In genomic region chr12:28650906-28651305, GRCh38 we compare ENCODE assay signal across 3 cellular contexts.
TF ChIP-seq lines count a peak whose summit lies in the region.

No MANE protein-coding gene starts in this region.

TF ChIP-seq in HepG2, 621 proteins besides CTCF, POLR2A, EP300 and RAD21 (continues in another document):
- no peak for TF ChIP-seq PBX2 (CRISPR knock-in tag; IDR thresholded peaks at IDR 0.05)
- no peak for TF ChIP-seq ZNF563 (CRISPR knock-in tag; IDR thresholded peaks at IDR 0.05)
- no peak for TF ChIP-seq DMAP1 (CRISPR knock-in tag; IDR thresholded peaks at IDR 0.05)
- no peak for TF ChIP-seq CREM (IDR thresholded peaks at IDR 0.05)
- TF ChIP-seq CREM (CRISPR knock-in tag; IDR thresholded peaks at IDR 0.05): no peak
- TF ChIP-seq ZSCAN25 (CRISPR knock-in tag; IDR thresholded peaks at IDR 0.05): no peak
- TF ChIP-seq MIER3 (CRISPR knock-in tag; IDR thresholded peaks at IDR 0.05; ENCODE audit: borderline replicate concordance): no peak
- no peak for TF ChIP-seq ZNF225 (CRISPR knock-in tag; IDR thresholded peaks at IDR 0.05)
- TF ChIP-seq IKZF1 (IDR thresholded peaks at IDR 0.05): no peak
- no peak for TF ChIP-seq ZEB1 (IDR thresholded peaks at IDR 0.05; ENCODE audit: insufficient replicate concordance, low read depth)
- peak; percentile 39 to 71 for TF ChIP-seq MAFK (conservative IDR thresholded peaks at IDR 0.05 in 1 of 2, IDR thresholded peaks at IDR 0.05 in 1 of 2; ENCODE audit: low read length in 2 of 2)
- no peak for TF ChIP-seq DMTF1 (CRISPR knock-in tag; IDR thresholded peaks at IDR 0.05)
- TF ChIP-seq ZNF597 (CRISPR knock-in tag; IDR thresholded peaks at IDR 0.05): no peak
- no peak for TF ChIP-seq ARID2 (CRISPR knock-in tag; IDR thresholded peaks at IDR 0.05; ENCODE audit: borderline replicate concordance)

TF ChIP-seq in IMR-90, 13 proteins besides CTCF, POLR2A, EP300 and RAD21:
- TF ChIP-seq CHD1 (IDR thresholded peaks at IDR 0.05; ENCODE audit: low read depth, low read length) (no peak), MAFK (IDR thresholded peaks at IDR 0.05; ENCODE audit: low read depth, low read length) (peak; percentile 68)

TF ChIP-seq in K562, 482 proteins besides CTCF, POLR2A, EP300 and RAD21:
- TF ChIP-seq ZBTB12 (CRISPR knock-in tag; IDR thresholded peaks at IDR 0.05): no peak
- peak; percentile 59 for TF ChIP-seq MAFG (tag; conservative IDR thresholded peaks at IDR 0.05)
- TF ChIP-seq ZZZ3 (IDR thresholded peaks at IDR 0.05): no peak
- peak; percentile 85 for TF ChIP-seq ZNF316 (IDR thresholded peaks at IDR 0.05)
- TF ChIP-seq GTF2A2 (tag; IDR thresholded peaks at IDR 0.05): no peak
- TF ChIP-seq TCF7L2 (IDR thresholded peaks at IDR 0.05; ENCODE audit: low read depth, low read length): no peak
- no peak for TF ChIP-seq ZNF174 (CRISPR knock-in tag; IDR thresholded peaks at IDR 0.05)
- no peak for TF ChIP-seq MXD1 (CRISPR knock-in tag; IDR thresholded peaks at IDR 0.05; ENCODE audit: borderline replicate concordance, poor library complexity, severe bottlenecking)
- no peak for TF ChIP-seq IFI16 (CRISPR knock-in tag; IDR thresholded peaks at IDR 0.05)
- no peak for TF ChIP-seq EZH2 (IDR thresholded peaks at IDR 0.05; ENCODE audit: borderline replicate concordance, low read depth, low read length)
- no peak for TF ChIP-seq ARID2 (IDR thresholded peaks at IDR 0.05)
- TF ChIP-seq TCF15 (CRISPR knock-in tag; IDR thresholded peaks at IDR 0.05): no peak
- TF ChIP-seq ATF3 (IDR thresholded peaks at IDR 0.05): no peak; the same call in 1 of the 2 replicates
- TF ChIP-seq ATF3 (CRISPR knock-in tag; conservative IDR thresholded peaks at IDR 0.05): no peak
- TF ChIP-seq ZBTB33 (CRISPR knock-in tag; IDR thresholded peaks at IDR 0.05): no peak
- TF ChIP-seq RBM17 (IDR thresholded peaks at IDR 0.05; ENCODE audit: borderline replicate concordance, low read depth, low read length): no peak
- TF ChIP-seq MAFF (IDR thresholded peaks at IDR 0.05; ENCODE audit: low read length): peak; percentile 18; the same call in 1 of the 2 replicates
- no peak for TF ChIP-seq TRIM24 (IDR thresholded peaks at IDR 0.05)
- no peak for TF ChIP-seq BACH1 (tag; IDR thresholded peaks at IDR 0.05)
- no peak for TF ChIP-seq MCM3 (IDR thresholded peaks at IDR 0.05)
- no peak for TF ChIP-seq ZNF23 (CRISPR knock-in tag; IDR thresholded peaks at IDR 0.05)
- TF ChIP-seq POLR2H (tag; IDR thresholded peaks at IDR 0.05; ENCODE audit: low read depth): no peak
- TF ChIP-seq IRF2 (CRISPR knock-in tag; IDR thresholded peaks at IDR 0.05): no peak
- no peak for TF ChIP-seq E2F6 (IDR thresholded peaks at IDR 0.05; ENCODE audit: borderline replicate concordance in 1 of 2, extremely low read depth in 1 of 2, insufficient read depth in 1 of 2, insufficient read length in 1 of 2, low read depth in 1 of 2, low read length in 1 of 2, poor library complexity in 1 of 2, severe bottlenecking in 1 of 2)
- no peak for TF ChIP-seq CHD2 (IDR thresholded peaks at IDR 0.05; ENCODE audit: low read depth, low read length)
- TF ChIP-seq HDGF (IDR thresholded peaks at IDR 0.05): no peak
- no peak for TF ChIP-seq E2F8 (IDR thresholded peaks at IDR 0.05; ENCODE audit: low read depth, partially characterized antibody)
- no peak for TF ChIP-seq CBX3 (IDR thresholded peaks at IDR 0.05; ENCODE audit: borderline replicate concordance in 1 of 2, low read length in 2 of 2)
- no peak for TF ChIP-seq FIP1L1 (IDR thresholded peaks at IDR 0.05; ENCODE audit: low read depth, low read length, poor library complexity, severe bottlenecking)
- TF ChIP-seq XRCC3 (IDR thresholded peaks at IDR 0.05): no peak
- TF ChIP-seq C11orf30 (IDR thresholded peaks at IDR 0.05; ENCODE audit: low read depth): peak; percentile 72
- no peak for TF ChIP-seq SRSF3 (IDR thresholded peaks at IDR 0.05; ENCODE audit: insufficient read depth, low read length)
- TF ChIP-seq ZNF778 (CRISPR knock-in tag; IDR thresholded peaks at IDR 0.05): no peak
